In the genomic region with DNA sequence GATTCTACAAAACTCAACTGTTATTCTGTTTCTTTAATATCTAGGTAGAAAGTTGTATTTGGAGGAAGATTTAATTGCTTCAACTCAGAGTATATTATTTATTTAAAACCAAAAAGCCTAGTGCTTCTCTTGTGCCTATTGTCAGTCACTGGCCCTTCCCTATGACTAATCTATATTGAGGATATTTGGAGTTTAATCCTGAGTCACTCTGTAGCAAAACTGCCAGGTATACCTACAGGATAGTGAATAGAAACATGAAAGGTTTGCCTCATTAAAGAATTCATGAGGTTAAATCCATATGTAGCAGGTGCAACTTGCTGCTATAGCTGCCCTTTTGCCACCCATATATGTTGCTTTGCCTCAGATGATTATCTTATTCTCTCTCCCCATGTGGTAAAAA, we compare ENCODE assay signal across 15 cellular contexts. TPM values are rescaled to one million over a fixed set of nuclear protein-coding genes. Genes with fewer than 3 reads are reported as not detected.
DNase-seq lines count a peak whose midpoint lies in the region; ATAC-seq and TF ChIP-seq lines count a peak whose summit lies in the region.
"Had no signal": no experiment of that assay in that cellular context is flagged by ENCODE, and none has a peak within 500 bp of the region (broad histone marks: within the 10 kb centered on the region; RNA-seq: fewer than 3 reads in every experiment).

No MANE protein-coding gene starts in this region.

- no peak overlapping the region for H3K4me2 ChIP-seq in PC-3 (ENCODE audit: low read length)

- no peaks in the 10 kb centered on the region for H3K27me3 ChIP-seq in PC-3 (ENCODE audit: low read length)
- H3K27me3 ChIP-seq in RWPE2 (ENCODE audit: insufficient read depth, poor library complexity, severe bottlenecking), result no peaks in the 10 kb centered on the region
- no peaks in the 10 kb centered on the region for H3K27me3 ChIP-seq in brain microvascular endothelial cell (replicated peaks)

- intact Hi-C loops in PC-3 (cut with micrococcal nuclease), result no loop called here
- intact Hi-C loops in mucosa of descending colon (cut with DNase I, micrococcal nuclease), result no loop called here

- peaks cover 14% of the 10 kb centered on the region for H3K4me1 ChIP-seq in PC-3 (ENCODE audit: insufficient read depth, low read length)
- H3K4me1 ChIP-seq in RWPE2 (ENCODE audit: insufficient read depth, poor library complexity, severe bottlenecking), result no peaks in the 10 kb centered on the region
- H3K4me1 ChIP-seq in mucosa of descending colon (ENCODE audit: low read depth), result no peaks in the 10 kb centered on the region
- H3K4me1 ChIP-seq: HAP-1 had no signal

- no peaks in the 10 kb centered on the region for H3K9me2 ChIP-seq in PC-3 (replicated peaks; ENCODE audit: low read length)

- H3K9me3 ChIP-seq in PC-3 (ENCODE audit: low read length) (no peaks in the 10 kb centered on the region), RWPE2 (ENCODE audit: severe bottlenecking) (no peaks in the 10 kb centered on the region), mucosa of descending colon (no peaks in the 10 kb centered on the region)
- H3K9me3 ChIP-seq: Caco-2, HAP-1 had no signal

- no peak overlapping the region for H3K4me3 ChIP-seq in PC-3 (ENCODE audit: low read length)
- H3K4me3 ChIP-seq in RWPE2 (ENCODE audit: severe bottlenecking), result no peak overlapping the region
- no peak overlapping the region for H3K4me3 ChIP-seq in mucosa of descending colon
- no peak overlapping the region for H3K4me3 ChIP-seq in brain microvascular endothelial cell (ENCODE audit: low read depth, low read length)
- H3K4me3 ChIP-seq: GM23248, HAP-1 had no signal

- no peak overlapping the region for H3K9ac ChIP-seq in PC-3 (ENCODE audit: low read length)
- H3K9ac ChIP-seq: GM23248 had no signal

- peak; percentile 88 for ATAC-seq in PC-3
- ATAC-seq in RWPE2 (ENCODE audit: low read depth), result peak; percentile 84
- ATAC-seq in mucosa of descending colon, result peak; percentile 46
- no peak for ATAC-seq in GM19455 (IDR thresholded peaks at IDR 0.05; ENCODE audit: unreplicated experiment)
- ATAC-seq: HepG2 had no signal

- no TSS peak for BruUV-seq in PC-3 (replicated peaks; lab: Mats Ljungman, UMichigan)

- H3K36me3 ChIP-seq in PC-3 (ENCODE audit: low read depth, low read length) (no peaks in the 10 kb centered on the region; the same call in 1 of the 2 replicates), RWPE2 (ENCODE audit: low read depth) (no peaks in the 10 kb centered on the region), mucosa of descending colon (ENCODE audit: low read depth) (no peaks in the 10 kb centered on the region), brain microvascular endothelial cell (replicated peaks) (no peaks in the 10 kb centered on the region)
- H3K36me3 ChIP-seq: HAP-1 had no signal

- H3K27ac ChIP-seq in PC-3 (ENCODE audit: low read length) (peak overlapping the region; percentile 29), RWPE2 (ENCODE audit: poor library complexity, severe bottlenecking) (no peak overlapping the region), epithelial cell of prostate (peak overlapping the region; percentile 20), brain microvascular endothelial cell (no peak overlapping the region)
- H3K27ac ChIP-seq: C4-2B, GM23248 had no signal

- H4K20me1 ChIP-seq in PC-3 (ENCODE audit: low read length), result no peaks in the 10 kb centered on the region

- POLR2A ChIA-PET in PC-3 (lab: Charles Lee; ENCODE audit: unreplicated experiment), result interaction anchor here (0.9 kb wide), 1 partner anchor 16 kb away, joined by 3 read pairs; no protein-coding TSS in a partner anchor

- no peaks in the 10 kb centered on the region for H3K79me2 ChIP-seq in PC-3 (ENCODE audit: low read length)

- no peak for TF ChIP-seq CTCF in PC-3 (conservative IDR thresholded peaks at IDR 0.05; ENCODE audit: low read depth, low read length)
- TF ChIP-seq CTCF in RWPE2 (IDR thresholded peaks at IDR 0.05; ENCODE audit: poor library complexity, severe bottlenecking), result no peak
- TF ChIP-seq CTCF in mucosa of descending colon (IDR thresholded peaks at IDR 0.05), result no peak
- TF ChIP-seq CTCF in brain microvascular endothelial cell (IDR thresholded peaks at IDR 0.05; ENCODE audit: low read depth, low read length, missing control alignments), result no peak

- peak; percentile 65 for DNase-seq in PC-3
- DNase-seq in RWPE2 (ENCODE audit: low spot score), result no peak
- DNase-seq in epithelial cell of prostate (ENCODE audit: low read depth, low spot score), result no peak
- DNase-seq in mucosa of descending colon, result no peak
- no peak for DNase-seq in brain microvascular endothelial cell
- no peak for DNase-seq in NCI-H82 (lab: John Stamatoyannopoulos, UW)
- DNase-seq: AML-193; Caco-2; CD4-positive, alpha-beta T cell; GM23248 had no signal

- in situ Hi-C loops in brain microvascular endothelial cell (cut with HindIII; ENCODE audit: low pct_ligation_motif_present, low sequenced_read_pairs), result no loop called here

- H3F3A ChIP-seq in PC-3 (ENCODE audit: low read length, unreplicated experiment), result no peaks in the 10 kb centered on the region

- CTCF ChIA-PET in PC-3 (lab: Charles Lee), result no interaction called here

- no peak overlapping the region for H2AFZ ChIP-seq in PC-3 (ENCODE audit: low read length)
- H2AFZ ChIP-seq: GM23248 had no signal

RNA-seq across cellular contexts. Expression of gene PLK2, which starts 15.1 kb away (rescaled TPM):
- total RNA-seq in PC-3 (2014; rRNA removed), result 372 and 564 TPM in 2 replicates
- 10 to 100 TPM; 13.0 to 24.7 (median 14.5) TPM for total RNA-seq in mucosa of descending colon

RNA-seq across cellular contexts. Expression of gene GAPT, which starts 46.4 kb away (rescaled TPM):
- total RNA-seq in PC-3 (2014; rRNA removed) (not detected in 2 replicates), mucosa of descending colon (under 1 TPM; 0.17 to 0.98 (median 0.43) TPM)
- total RNA-seq: Caco-2; CD4-positive, alpha-beta T cell; GM23248; H4; HepG2 had no signal

Comparison
In these comparisons a context has a peak if more than half of its experiments do, and no peak if none do; other contexts are left out.
1. H3K27ac ChIP-seq: peak in PC-3 (single experiment) and epithelial cell of prostate (single experiment); none in RWPE2 (single experiment) and brain microvascular endothelial cell (single experiment).
2. RNA of gene PLK2, which starts 15.1 kb away (total RNA-seq): 372 to 564 TPM in PC-3; 13.0 to 24.7 TPM in mucosa of descending colon; every median in the first group is over 10 times any median in the second.